ENCODE assay signal across 7 cellular contexts in genomic region chr2:74275228-74275627, GRCh38.
"Had no signal": no experiment of that assay in that cellular context is flagged by ENCODE, and none has a peak within 500 bp of the region (broad histone marks: within the 10 kb centered on the region; RNA-seq: fewer than 3 reads in every experiment).

No MANE protein-coding gene starts in this region.

- H3K9me3 Mint-ChIP-seq: GM23338, H9, HFFc6 had no signal

- H3K4me3 Mint-ChIP-seq: GM23338, H9, HFFc6 had no signal

- DNase-seq: H9, HCEC 1CT, HFFc6, IMR-90, KG1 had no signal

- H3K27ac Mint-ChIP-seq: GM23338, H9, HFFc6 had no signal

- ATAC-seq: GM23338, K562 had no signal

- H3K4me2 ChIP-seq: GM23338 had no signal

- H3K4me3 ChIP-seq: GM23338, K562 had no signal

- H3K4me1 Mint-ChIP-seq: GM23338, H9 had no signal
